21 cellular contexts compared by ENCODE assay signal in the genomic region with DNA sequence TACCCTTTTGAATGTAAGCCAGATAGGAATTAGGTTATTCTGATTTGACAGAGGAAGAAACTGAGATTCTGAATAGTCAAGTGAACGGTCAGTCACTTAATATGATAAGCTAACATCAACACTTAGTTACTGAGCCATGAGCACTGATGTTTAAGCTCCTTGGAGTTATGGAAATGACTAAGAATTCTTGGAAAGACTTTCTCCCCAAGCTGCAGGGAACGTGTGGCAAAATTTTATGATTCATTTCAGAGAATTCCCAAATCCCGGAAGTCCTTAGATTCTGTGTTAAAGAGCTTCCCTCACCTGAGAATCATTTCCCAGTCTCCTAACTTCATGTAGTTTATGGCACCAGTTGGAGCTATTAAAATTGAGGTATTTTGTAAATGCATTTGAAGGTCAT.
"Had no signal": no experiment of that assay in that cellular context is flagged by ENCODE, and none has a peak within 500 bp of the region (broad histone marks: within the 10 kb centered on the region; RNA-seq: fewer than 3 reads in every experiment).

No MANE protein-coding gene starts in this region.

- H3K27me3 ChIP-seq: brain microvascular endothelial cell had no signal

- H3K27ac Mint-ChIP-seq: activated CD8-positive, alpha-beta T cell treated with anti-CD3 and anti-CD28 coated beads, Interleukin-2, amount 10 ng/mL, durations not matched to agents 7 days and 5 days; activated naive CD4-positive, alpha-beta T cell treated with anti-CD3 and anti-CD28 coated beads, Interleukin-2, amount 50 U/mL, for 72 hours; activated naive CD8-positive, alpha-beta T cell treated with anti-CD3 and anti-CD28 coated beads, Interleukin-2, amount 50 U/mL, for 24 hours; activated T-cell treated with anti-CD3 and anti-CD28 coated beads, Interleukin-2, amount 50 U/mL, for 24 hours; activated T-helper 1 cell treated with anti-CD3 and anti-CD28 coated beads, Interleukin-12 subunit alpha, Interleukin-12 subunit beta, Interleukin-2, Interleukin-4 antibody, amounts not matched to agents 30 ng/mL and 10 ng/mL and 1 ng/mL, durations not matched to agents 14 hours and 24 hours and 36 hours; T-helper 1 cell treated with Interleukin-12 subunit alpha and Interleukin-12 subunit beta and Interleukin-4 antibody, amounts not matched to agents 30 μg/mL and 1 μg/mL, for 36 hours had no signal

- H3K9ac ChIP-seq: KMS-11 had no signal

- H3K36me3 ChIP-seq: brain microvascular endothelial cell had no signal

- H3K36me3 Mint-ChIP-seq: activated naive CD4-positive, alpha-beta T cell treated with anti-CD3 and anti-CD28 coated beads, Interleukin-2, amount 50 U/mL, for 72 hours had no signal

- DNase-seq: activated CD4-positive, alpha-beta T cell treated with anti-CD3 and anti-CD28 coated beads for 48 hours; activated CD4-positive, alpha-beta T cell treated with anti-CD3 and anti-CD28 coated beads, Interleukin-2, amount 50 U/mL, for 4 hours; activated CD4-positive, CD25-positive, alpha-beta regulatory T cell treated with anti-CD3 and anti-CD28 coated beads, Interleukin-2, amount 50 U/mL, for 72 hours; activated CD8-positive, alpha-beta T cell treated with anti-CD3 and anti-CD28 coated beads, Interleukin-2, amount 10 ng/mL, durations not matched to agents 7 days and 5 days; activated effector memory CD4-positive, alpha-beta T cell treated with Interleukin-2 at 50 U/mL for 16 hours; activated naive CD4-positive, alpha-beta T cell; activated naive CD8-positive, alpha-beta T cell treated with anti-CD3 and anti-CD28 coated beads, Interleukin-2, amount 50 U/mL, for 24 hours; activated T-cell treated with anti-CD3 and anti-CD28 coated beads, Interleukin-2, amount 50 U/mL, for 24 hours; amygdala; brain microvascular endothelial cell; NCI-H1048; NCI-H146; NCI-H187 treated with DMSO at 0.1 percent for 48 hours; NCI-H2081 treated with DMSO at 0.1 percent for 48 hours; NCI-H446; NCI-H524; SHP77 treated with DMSO at 0.1 percent for 48 hours had no signal

- H3K9me3 Mint-ChIP-seq: activated naive CD4-positive, alpha-beta T cell treated with anti-CD3 and anti-CD28 coated beads, Interleukin-2, amount 50 U/mL, for 72 hours; activated T-helper 1 cell treated with anti-CD3 and anti-CD28 coated beads, Interleukin-12 subunit alpha, Interleukin-12 subunit beta, Interleukin-2, Interleukin-4 antibody, amounts not matched to agents 30 ng/mL and 10 ng/mL and 1 ng/mL, durations not matched to agents 14 hours and 24 hours and 36 hours; T-helper 1 cell treated with Interleukin-12 subunit alpha and Interleukin-12 subunit beta and Interleukin-4 antibody, amounts not matched to agents 30 μg/mL and 1 μg/mL, for 36 hours had no signal

- H3K4me2 ChIP-seq: KMS-11 had no signal

- H3K27ac ChIP-seq: brain microvascular endothelial cell, KMS-11 had no signal

- H3K4me3 Mint-ChIP-seq: activated CD8-positive, alpha-beta T cell treated with anti-CD3 and anti-CD28 coated beads, Interleukin-2, amount 10 ng/mL, durations not matched to agents 7 days and 5 days; activated naive CD8-positive, alpha-beta T cell treated with anti-CD3 and anti-CD28 coated beads, Interleukin-2, amount 50 U/mL, for 24 hours; activated T-cell treated with anti-CD3 and anti-CD28 coated beads, Interleukin-2, amount 50 U/mL, for 24 hours; activated T-helper 1 cell treated with anti-CD3 and anti-CD28 coated beads, Interleukin-12 subunit alpha, Interleukin-12 subunit beta, Interleukin-2, Interleukin-4 antibody, amounts not matched to agents 30 ng/mL and 10 ng/mL and 1 ng/mL, durations not matched to agents 14 hours and 24 hours and 36 hours; T-helper 1 cell treated with Interleukin-12 subunit alpha and Interleukin-12 subunit beta and Interleukin-4 antibody, amounts not matched to agents 30 μg/mL and 1 μg/mL, for 36 hours had no signal

- H3K27me3 Mint-ChIP-seq: activated naive CD8-positive, alpha-beta T cell treated with anti-CD3 and anti-CD28 coated beads, Interleukin-2, amount 50 U/mL, for 24 hours; activated T-cell treated with anti-CD3 and anti-CD28 coated beads, Interleukin-2, amount 50 U/mL, for 24 hours had no signal

- ATAC-seq: activated CD8-positive, alpha-beta T cell treated with anti-CD3 and anti-CD28 coated beads, Interleukin-2, amount 10 ng/mL, durations not matched to agents 7 days and 5 days; activated naive CD4-positive, alpha-beta T cell treated with anti-CD3 and anti-CD28 coated beads, Interleukin-2, amount 50 U/mL, for 72 hours; activated naive CD8-positive, alpha-beta T cell treated with anti-CD3 and anti-CD28 coated beads, Interleukin-2, amount 50 U/mL, for 24 hours had no signal

- H3K4me1 Mint-ChIP-seq: activated naive CD8-positive, alpha-beta T cell treated with anti-CD3 and anti-CD28 coated beads, Interleukin-2, amount 50 U/mL, for 24 hours had no signal
